10 cellular contexts compared by ENCODE assay signal in the genomic region with DNA sequence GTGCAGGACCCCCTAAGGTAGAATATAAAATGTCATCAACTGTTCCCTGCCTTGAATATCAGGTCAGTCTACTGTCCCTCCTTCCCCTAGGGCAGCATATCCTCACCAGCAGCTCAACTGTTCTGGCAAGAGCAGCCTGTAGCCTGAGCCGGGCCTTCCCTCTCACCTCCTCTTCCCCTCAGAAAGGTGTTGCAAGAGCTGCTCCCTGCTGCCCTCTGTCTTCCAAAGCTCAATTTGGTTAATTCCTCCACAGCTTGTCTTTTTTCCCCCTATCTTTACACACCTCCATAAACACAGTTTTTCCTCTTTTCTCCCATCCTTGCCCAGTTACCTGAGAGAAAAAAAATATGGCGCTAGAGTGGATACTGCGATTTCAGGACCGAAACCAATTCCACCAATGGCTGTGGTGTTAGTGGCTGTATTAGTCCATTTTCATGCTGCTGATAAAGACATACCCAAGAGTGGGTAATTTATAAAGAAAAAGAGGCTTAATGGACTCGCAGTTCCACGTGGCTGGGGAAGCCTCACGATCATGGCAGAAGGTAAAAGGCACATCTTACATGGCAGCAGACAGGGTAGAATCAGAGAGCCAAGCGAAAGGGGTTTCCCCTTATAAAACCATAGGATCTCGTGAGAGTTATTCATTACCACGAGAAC.
DNase-seq lines count a peak whose midpoint lies in the region; ATAC-seq, FAIRE-seq and TF ChIP-seq lines count a peak whose summit lies in the region.
"Had no signal": no experiment of that assay in that cellular context is flagged by ENCODE, and none has a peak within 500 bp of the region (broad histone marks: within the 10 kb centered on the region; RNA-seq: fewer than 3 reads in every experiment).

No MANE protein-coding gene starts in this region.

- H3K9me3 ChIP-seq in PC-3 (ENCODE audit: low read length) (no peaks in the 10 kb centered on the region), keratinocyte (ENCODE audit: control insufficient read depth, low read depth, low read length) (no peaks in the 10 kb centered on the region)

- H3K4me1 ChIP-seq in PC-3 (ENCODE audit: insufficient read depth, low read length) (peaks cover 30% of the 10 kb centered on the region), keratinocyte (ENCODE audit: control insufficient read depth, extremely low read depth, insufficient read depth, low read length) (peaks cover 8% of the 10 kb centered on the region)
- H3K4me1 ChIP-seq: BLaER1 had no signal

- peak; percentile 85 for TF ChIP-seq CTCF in PC-3 (conservative IDR thresholded peaks at IDR 0.05; ENCODE audit: low read depth, low read length)
- peak; percentile 68 for TF ChIP-seq CTCF in astrocyte of the cerebellum (IDR thresholded peaks at IDR 0.05; ENCODE audit: low read depth, low read length, missing control alignments)
- TF ChIP-seq CTCF in keratinocyte (optimal IDR thresholded peaks at IDR 0.05 in 1 of 3, IDR thresholded peaks at IDR 0.05 in 1 of 3, conservative IDR thresholded peaks at IDR 0.05 in 1 of 3; ENCODE audit: extremely low read depth in 1 of 3, insufficient read depth in 2 of 3, low read length in 3 of 3): peak; percentile 74 to 79 (median 76)

- DNase-seq in NCI-H1417 (lab: John Stamatoyannopoulos, UW): peak; percentile 8 to 56 (median 22)
- no peak for DNase-seq in NCI-H1417 treated with DMSO at 0.1 percent for 48 hours (lab: John Stamatoyannopoulos, UW)
- peak; percentile 86 for DNase-seq in PC-3
- peak; percentile 27 for DNase-seq in astrocyte of the cerebellum (ENCODE audit: low read depth)
- peak; percentile 21 for DNase-seq in keratinocyte (ENCODE audit: low read depth, low spot score)
- peak; percentile 43 for DNase-seq in stimulated activated naive CD8-positive, alpha-beta T cell treated with anti-CD3 and anti-CD28 coated beads, Interleukin-15, Interleukin-2, amounts not matched to agents 100 U/mL and 50 U/mL, for 24 hours

- H3K27ac ChIP-seq in PC-3 (ENCODE audit: low read length) (no peak overlapping the region), keratinocyte (ENCODE audit: control insufficient read depth, insufficient read depth, low read length) (no peak overlapping the region)
- H3K27ac ChIP-seq: BLaER1 had no signal

- ATAC-seq in GM21381 (IDR thresholded peaks at IDR 0.05; ENCODE audit: unreplicated experiment) (peak; percentile 79), HG03565 (IDR thresholded peaks at IDR 0.05; ENCODE audit: unreplicated experiment) (peak; percentile 74), PC-3 (peak; percentile 82)
- peak; percentile 65 for ATAC-seq in stimulated activated naive CD8-positive, alpha-beta T cell treated with anti-CD3 and anti-CD28 coated beads, Interleukin-15, Interleukin-2, amounts not matched to agents 100 U/mL and 50 U/mL, for 24 hours

- H3F3A ChIP-seq in PC-3 (ENCODE audit: low read length, unreplicated experiment): no peaks in the 10 kb centered on the region

- in situ Hi-C loops in astrocyte of the cerebellum (cut with HindIII; ENCODE audit: low sequenced_read_pairs): no loop called here

- H3K79me2 ChIP-seq in PC-3 (ENCODE audit: low read length) (no peaks in the 10 kb centered on the region), keratinocyte (ENCODE audit: control insufficient read depth, insufficient read depth, low read length) (no peaks in the 10 kb centered on the region)

- intact Hi-C loops in PC-3 (cut with micrococcal nuclease): loop anchor here (1.0 to 5.0 kb wide), 5 partner anchors 76 to 374 kb away; no protein-coding TSS in a partner anchor

- H3K9me2 ChIP-seq in PC-3 (replicated peaks; ENCODE audit: low read length): no peaks in the 10 kb centered on the region

- CTCF ChIA-PET in PC-3 (lab: Charles Lee): interaction anchor here (0.6 to 1.0 kb wide), 8 partner anchors 32 to 323 kb away, joined by 3 to 5 read pairs (median 3); no protein-coding TSS in a partner anchor

- H2AFZ ChIP-seq in PC-3 (ENCODE audit: low read length): peak overlapping the region; percentile 63
- H2AFZ ChIP-seq in keratinocyte (ENCODE audit: control insufficient read depth, low read length): no peak overlapping the region

- dilution Hi-C loops in keratinocyte (cut with MboI; ENCODE audit: extremely low pct_ligation_motif_present, low sequenced_read_pairs): no loop called here

- no peak overlapping the region for H3K9ac ChIP-seq in PC-3 (ENCODE audit: low read length)
- no peak overlapping the region for H3K9ac ChIP-seq in keratinocyte (ENCODE audit: control insufficient read depth, extremely low read depth, insufficient read depth, low read length)
- H3K9ac ChIP-seq: BLaER1 had no signal

- H4K20me1 ChIP-seq in PC-3 (ENCODE audit: low read length) (no peaks in the 10 kb centered on the region), keratinocyte (ENCODE audit: control insufficient read depth, extremely low read depth, insufficient read depth, low read length) (no peaks in the 10 kb centered on the region)
- H4K20me1 ChIP-seq: BLaER1 had no signal

- H3K4me2 ChIP-seq in PC-3 (ENCODE audit: low read length): no peak overlapping the region
- no peak overlapping the region for H3K4me2 ChIP-seq in keratinocyte (ENCODE audit: control insufficient read depth, extremely low read depth, insufficient read depth, low read depth, low read length)
- H3K4me2 ChIP-seq: BLaER1 had no signal

- H3K36me3 ChIP-seq in PC-3 (ENCODE audit: low read depth, low read length) (no peaks in the 10 kb centered on the region), keratinocyte (ENCODE audit: control insufficient read depth in 2 of 2, extremely low read depth in 1 of 2, insufficient read depth in 2 of 2, low read length in 2 of 2) (no peaks in the 10 kb centered on the region)
- H3K36me3 ChIP-seq: BLaER1 had no signal

- H3K4me3 ChIP-seq in PC-3 (ENCODE audit: low read length): no peak overlapping the region
- H3K4me3 ChIP-seq in astrocyte of the cerebellum (ENCODE audit: low read depth, low read length): no peak overlapping the region
- H3K4me3 ChIP-seq in keratinocyte (ENCODE audit: control insufficient read depth in 2 of 3, extremely low read depth in 1 of 3, insufficient read depth in 2 of 3, low read depth in 1 of 3, low read length in 3 of 3): no peak overlapping the region
- H3K4me3 ChIP-seq: BLaER1 had no signal

- no TSS peak for BruUV-seq in PC-3 (replicated peaks; lab: Mats Ljungman, UMichigan)

- H3K9me1 ChIP-seq in keratinocyte (ENCODE audit: control insufficient read depth, extremely low read depth, insufficient read depth, low read length): no peaks in the 10 kb centered on the region

- H3K27me3 ChIP-seq in PC-3 (ENCODE audit: low read length) (no peaks in the 10 kb centered on the region), keratinocyte (ENCODE audit: control insufficient read depth, extremely low read depth, insufficient read depth, low read length) (no peaks in the 10 kb centered on the region)
- H3K27me3 ChIP-seq: BLaER1 had no signal

- POLR2A ChIA-PET in PC-3 (lab: Charles Lee; ENCODE audit: unreplicated experiment): interaction anchor here (0.5 kb wide), 1 partner anchor 33 kb away, joined by 7 read pairs; no protein-coding TSS in a partner anchor

- peak; percentile 79 for FAIRE-seq in keratinocyte (lab: Jason Lieb, UNC)
- FAIRE-seq: colon had no signal
